ENCODE assay signal across 14 cellular contexts in the genomic region with DNA sequence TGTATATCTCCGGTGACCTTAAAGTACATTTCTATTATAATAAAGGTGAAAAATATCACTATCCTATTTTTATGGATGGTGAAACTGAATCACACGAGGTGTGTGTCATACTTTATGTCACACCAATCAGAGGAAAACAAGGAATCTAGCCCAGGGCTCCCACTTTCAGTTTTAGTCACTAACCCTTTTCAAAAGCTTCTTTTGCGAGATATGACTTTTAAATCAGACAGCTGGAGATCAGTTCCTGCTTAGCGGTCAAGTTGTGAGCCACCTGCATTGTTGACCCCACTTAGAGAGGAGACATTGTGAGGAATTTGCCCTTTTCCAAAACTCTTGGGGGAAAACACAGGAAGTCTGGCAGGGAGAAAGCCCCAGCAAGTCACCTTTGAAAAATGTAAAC.
DNase-seq lines count a peak whose midpoint lies in the region; ATAC-seq, FAIRE-seq and TF ChIP-seq lines count a peak whose summit lies in the region.
"Had no signal": no experiment of that assay in that cellular context is flagged by ENCODE, and none has a peak within 500 bp of the region (broad histone marks: within the 10 kb centered on the region; RNA-seq: fewer than 3 reads in every experiment).

No MANE protein-coding gene starts in this region.

- no peaks in the 10 kb centered on the region for H3K36me3 ChIP-seq in bronchial epithelial cell (ENCODE audit: control insufficient read depth, insufficient read depth, low read length)
- H3K36me3 ChIP-seq in osteoblast (ENCODE audit: insufficient read depth, low read length): no peaks in the 10 kb centered on the region
- H3K36me3 ChIP-seq: pancreas had no signal

- peak overlapping the region; percentile 39 for H3K27ac ChIP-seq in osteoblast (ENCODE audit: low read depth, low read length)
- H3K27ac ChIP-seq: pancreas had no signal

- H3K79me2 ChIP-seq in osteoblast (ENCODE audit: insufficient read depth, low read length): no peaks in the 10 kb centered on the region

- H3K4me3 ChIP-seq in bronchial epithelial cell (ENCODE audit: low read depth, low read length) (no peak overlapping the region), osteoblast (ENCODE audit: insufficient read depth, low read length) (peak overlapping the region; percentile 60)
- H3K4me3 ChIP-seq: pancreas had no signal

- no peaks in the 10 kb centered on the region for H3K9me3 ChIP-seq in osteoblast (ENCODE audit: low read depth, low read length)
- H3K9me3 ChIP-seq: pancreas had no signal

- peaks cover 2% of the 10 kb centered on the region for H3K4me1 ChIP-seq in osteoblast (ENCODE audit: insufficient read depth, low read length)
- H3K4me1 ChIP-seq: pancreas had no signal

- no peaks in the 10 kb centered on the region for H4K20me1 ChIP-seq in osteoblast (ENCODE audit: insufficient read depth, low read length)

- no peak for TF ChIP-seq CTCF in bronchial epithelial cell (IDR thresholded peaks at IDR 0.05; ENCODE audit: insufficient read depth, low read length, severe bottlenecking)
- no peak for TF ChIP-seq CTCF in osteoblast (IDR thresholded peaks at IDR 0.05; ENCODE audit: extremely low read depth, low read depth, low read length)

- peak overlapping the region; percentile 77 for H3K4me2 ChIP-seq in osteoblast (ENCODE audit: insufficient read depth, low read length)

- no peak for FAIRE-seq in bronchial epithelial cell (lab: Jason Lieb, UNC)
- FAIRE-seq: pancreas had no signal

- no peaks in the 10 kb centered on the region for H3K27me3 ChIP-seq in bronchial epithelial cell (ENCODE audit: control insufficient read depth, insufficient read depth, low read length)
- H3K27me3 ChIP-seq in osteoblast (ENCODE audit: insufficient read depth, low read length): no peaks in the 10 kb centered on the region
- H3K27me3 ChIP-seq: pancreas had no signal

- DNase-seq in HT1080 (ENCODE audit: low read depth) (peak; percentile 39), bronchial epithelial cell (ENCODE audit: low read depth) (peak; percentile 32), osteoblast (ENCODE audit: insufficient read length, low spot score, missing footprints) (peak; percentile 45), NCI-H345 (lab: John Stamatoyannopoulos, UW) (no peak), dedifferentiated amniotic fluid mesenchymal stem cell (ENCODE audit: extremely low spot score) (no peak)
- DNase-seq: activated naive CD4-positive, alpha-beta T cell treated with anti-CD3 and anti-CD28 coated beads, Interleukin-2, amount 50 U/mL, for 16 hours; COR-L47; KG1; NCI-H2171; pancreas; stimulated activated CD4-positive, alpha-beta T cell treated with anti-CD3 and anti-CD28 coated beads, Interleukin-1b, Interleukin-23, amount 100 ng/mL, for 48 hours; stimulated activated naive CD8-positive, alpha-beta T cell treated with anti-CD3 and anti-CD28 coated beads, Interleukin-15, Interleukin-2, amounts not matched to agents 100 U/mL and 50 U/mL, for 24 hours had no signal

- peak overlapping the region; percentile 86 for H2AFZ ChIP-seq in osteoblast (ENCODE audit: low read length)

- ATAC-seq in GM19395 (IDR thresholded peaks at IDR 0.05; ENCODE audit: unreplicated experiment) (peak; percentile 50), GM21825 (IDR thresholded peaks at IDR 0.05; ENCODE audit: unreplicated experiment) (no peak)
- ATAC-seq: pancreas; stimulated activated naive CD8-positive, alpha-beta T cell treated with anti-CD3 and anti-CD28 coated beads, Interleukin-15, Interleukin-2, amounts not matched to agents 100 U/mL and 50 U/mL, for 24 hours had no signal

Comparison
In these comparisons a context has a peak if more than half of its experiments do, and no peak if none do; other contexts are left out.
1. DNase-seq: peak in HT1080 (single experiment), bronchial epithelial cell (single experiment) and osteoblast (single experiment); none in NCI-H345 (single experiment) and dedifferentiated amniotic fluid mesenchymal stem cell (single experiment).